Comparison of ENCODE assay signal across 29 cellular contexts in genomic region chr4:74460833-74461232, GRCh38.
"Had no signal": no experiment of that assay in that cellular context is flagged by ENCODE, and none has a peak within 500 bp of the region (broad histone marks: within the 10 kb centered on the region; RNA-seq: fewer than 3 reads in every experiment).

No MANE protein-coding gene starts in this region.

- DNase-seq: stimulated activated CD4-positive, alpha-beta T cell treated with anti-CD3 and anti-CD28 coated beads, Interleukin-2, amount 100 ng/mL, for 48 hours; stimulated activated CD4-positive, alpha-beta T cell treated with anti-CD3 and anti-CD28 coated beads, Interleukin-4, amount 100 ng/mL, for 1 hour; stimulated activated CD4-positive, alpha-beta T cell treated with anti-CD3 and anti-CD28 coated beads, Interleukin-4, amount 100 ng/mL, for 24 hours; stimulated activated CD4-positive, alpha-beta T cell treated with anti-CD3 and anti-CD28 coated beads, Interleukin-4, amount 100 ng/mL, for 4 hours; stimulated activated CD8-positive, alpha-beta memory T cell treated with anti-CD3 and anti-CD28 coated beads, Interleukin-4, amount 100 ng/mL, for 48 hours; stimulated activated naive B cell treated with anti-CD40 and anti-IgM and Interleukin-4, amounts not matched to agents 10 μg/mL and 1 μg/mL and 100 μg/mL, for 72 hours; stimulated activated naive CD4-positive, alpha-beta T cell; stimulated activated naive CD4-positive, alpha-beta T cell treated with Interleukin-2 at 50 U/mL for 16 hours; stimulated activated naive CD8-positive, alpha-beta T cell treated with anti-CD3 and anti-CD28 coated beads, Interleukin-15, amount 100 ng/mL, for 72 hours; stimulated activated naive CD8-positive, alpha-beta T cell treated with anti-CD3 and anti-CD28 coated beads, Interleukin-15, Interleukin-2, amounts not matched to agents 100 U/mL and 50 U/mL, for 24 hours; stomach; substantia nigra; testis; thyroid gland; tibial artery; transverse colon; trophoblast cell; upper lobe of left lung; upper lobe of right lung; uterus had no signal

- H3K27me3 Mint-ChIP-seq: type B pancreatic cell had no signal

- H3K9me3 Mint-ChIP-seq: stimulated activated effector memory CD8-positive, alpha-beta T cell treated with anti-CD3 and anti-CD28 coated beads, Interleukin-12 subunit alpha, Interleukin-12 subunit beta, amount 100 ng/mL, for 72 hours; type B pancreatic cell had no signal

- ATAC-seq: stimulated activated effector memory CD8-positive, alpha-beta T cell treated with anti-CD3 and anti-CD28 coated beads, Interleukin-12 subunit alpha, Interleukin-12 subunit beta, amount 100 ng/mL, for 72 hours; stimulated activated memory B cell treated with anti-CD40 and anti-IgM and Interleukin-4, amounts not matched to agents 10 μg/mL and 1 μg/mL and 100 μg/mL, for 72 hours; stimulated activated naive B cell treated with anti-CD40 and anti-IgM and Interleukin-4, amounts not matched to agents 10 μg/mL and 1 μg/mL and 100 μg/mL, for 72 hours; stimulated activated naive CD8-positive, alpha-beta T cell treated with anti-CD3 and anti-CD28 coated beads, Interleukin-15, amount 100 ng/mL, for 72 hours; stimulated activated naive CD8-positive, alpha-beta T cell treated with anti-CD3 and anti-CD28 coated beads, Interleukin-15, Interleukin-2, amounts not matched to agents 100 U/mL and 50 U/mL, for 24 hours; upper lobe of right lung had no signal

- H3K4me3 ChIP-seq: stomach, suprapubic skin, testis, thoracic aorta, thyroid gland, tibial artery, tibial nerve, transverse colon, upper lobe of left lung, upper lobe of right lung, uterus, vagina had no signal

- H3K4me1 ChIP-seq: stomach, suprapubic skin, testis, thyroid gland, tibial artery, tibial nerve, transverse colon, upper lobe of left lung, upper lobe of right lung, uterus, vagina had no signal

- H3K27ac ChIP-seq: stomach, suprapubic skin, testis, thoracic aorta, thyroid gland, tibial artery, tibial nerve, transverse colon, upper lobe of left lung, upper lobe of right lung, uterus, vagina had no signal

- H3K36me3 ChIP-seq: stomach, suprapubic skin, thoracic aorta, thyroid gland, tibial artery, tibial nerve, transverse colon, upper lobe of left lung, upper lobe of right lung, uterus, vagina had no signal

- H3K9me3 ChIP-seq: suprapubic skin, testis, thyroid gland, tibial artery, upper lobe of right lung, uterus, vagina had no signal

- H3K36me3 Mint-ChIP-seq: stimulated activated effector memory CD8-positive, alpha-beta T cell treated with anti-CD3 and anti-CD28 coated beads, Interleukin-12 subunit alpha, Interleukin-12 subunit beta, amount 100 ng/mL, for 72 hours; stimulated activated memory B cell treated with anti-CD40 and anti-IgM and Interleukin-4, amounts not matched to agents 10 μg/mL and 1 μg/mL and 100 μg/mL, for 72 hours; type B pancreatic cell had no signal

- H3K4me3 Mint-ChIP-seq: stimulated activated effector memory CD8-positive, alpha-beta T cell treated with anti-CD3 and anti-CD28 coated beads, Interleukin-12 subunit alpha, Interleukin-12 subunit beta, amount 100 ng/mL, for 72 hours; stimulated activated memory B cell treated with anti-CD40 and anti-IgM and Interleukin-4, amounts not matched to agents 10 μg/mL and 1 μg/mL and 100 μg/mL, for 72 hours; stimulated activated naive B cell treated with anti-CD40 and anti-IgM and Interleukin-4, amounts not matched to agents 10 μg/mL and 1 μg/mL and 100 μg/mL, for 72 hours; stimulated activated naive CD8-positive, alpha-beta T cell treated with anti-CD3 and anti-CD28 coated beads, Interleukin-15, amount 100 ng/mL, for 72 hours; stimulated activated naive CD8-positive, alpha-beta T cell treated with anti-CD3 and anti-CD28 coated beads, Interleukin-15, Interleukin-2, amounts not matched to agents 100 ng/mL and 50 ng/mL, for 24 hours; type B pancreatic cell had no signal

- H3K4me1 Mint-ChIP-seq: stimulated activated effector memory CD8-positive, alpha-beta T cell treated with anti-CD3 and anti-CD28 coated beads, Interleukin-12 subunit alpha, Interleukin-12 subunit beta, amount 100 ng/mL, for 72 hours; stimulated activated memory B cell treated with anti-CD40 and anti-IgM and Interleukin-4, amounts not matched to agents 10 μg/mL and 1 μg/mL and 100 μg/mL, for 72 hours; stimulated activated naive B cell treated with anti-CD40 and anti-IgM and Interleukin-4, amounts not matched to agents 10 μg/mL and 1 μg/mL and 100 μg/mL, for 72 hours; stimulated activated naive CD8-positive, alpha-beta T cell treated with anti-CD3 and anti-CD28 coated beads, Interleukin-15, amount 100 ng/mL, for 72 hours had no signal

- H3K27ac Mint-ChIP-seq: stimulated activated effector memory CD8-positive, alpha-beta T cell treated with anti-CD3 and anti-CD28 coated beads, Interleukin-12 subunit alpha, Interleukin-12 subunit beta, amount 100 ng/mL, for 72 hours; stimulated activated memory B cell treated with anti-CD40 and anti-IgM and Interleukin-4, amounts not matched to agents 10 μg/mL and 1 μg/mL and 100 μg/mL, for 72 hours; stimulated activated naive B cell treated with anti-CD40 and anti-IgM and Interleukin-4, amounts not matched to agents 10 μg/mL and 1 μg/mL and 100 μg/mL, for 72 hours; stimulated activated naive CD8-positive, alpha-beta T cell treated with anti-CD3 and anti-CD28 coated beads, Interleukin-15, amount 100 ng/mL, for 72 hours; stimulated activated naive CD8-positive, alpha-beta T cell treated with anti-CD3 and anti-CD28 coated beads, Interleukin-15, Interleukin-2, amounts not matched to agents 100 ng/mL and 50 ng/mL, for 24 hours; type B pancreatic cell had no signal

- FAIRE-seq: urothelium cell line had no signal

- H3K27me3 ChIP-seq: stomach, suprapubic skin, testis, thyroid gland, tibial artery, tibial nerve, transverse colon, upper lobe of left lung, upper lobe of right lung, uterus, vagina had no signal
